13 cellular contexts compared by ENCODE assay signal in the genomic region with DNA sequence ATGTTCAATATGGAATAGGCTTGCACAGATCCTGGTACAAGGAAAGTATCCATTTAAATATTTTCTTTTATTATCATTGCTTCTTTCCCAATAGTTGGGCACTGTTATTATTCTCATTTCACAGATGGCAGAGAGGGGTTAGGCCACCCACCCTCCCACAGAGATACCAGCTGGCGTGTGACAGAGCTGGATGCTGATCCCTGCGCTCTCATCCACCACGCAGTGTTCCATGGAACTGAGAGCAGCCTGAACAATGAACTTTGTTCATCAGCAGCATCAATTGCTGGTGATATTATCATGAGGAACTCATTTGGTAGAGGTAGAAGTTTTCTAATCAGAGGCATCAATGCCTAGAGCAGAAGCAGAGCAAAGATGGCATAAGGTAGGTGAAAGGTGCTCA.
"Had no signal": no experiment of that assay in that cellular context is flagged by ENCODE, and none has a peak within 500 bp of the region (broad histone marks: within the 10 kb centered on the region; RNA-seq: fewer than 3 reads in every experiment).

No MANE protein-coding gene starts in this region.

- H3K9me3 ChIP-seq: body of pancreas, pancreas, stomach had no signal

- H3K36me3 ChIP-seq: pancreas, stomach had no signal

- ATAC-seq: activated CD8-positive, alpha-beta T cell treated with anti-CD3 and anti-CD28 coated beads, Interleukin-2, amount 10 ng/mL, durations not matched to agents 7 days and 5 days; body of pancreas; pancreas; T-helper 17 cell had no signal

- H3K4me3 ChIP-seq: body of pancreas, pancreas, stomach had no signal

- H3K4me1 ChIP-seq: body of pancreas, pancreas, stomach had no signal

- DNase-seq: activated CD4-positive, alpha-beta T cell treated with anti-CD3 and anti-CD28 coated beads for 48 hours; activated CD8-positive, alpha-beta memory T cell treated with anti-CD3 and anti-CD28 coated beads, Interleukin-2, amount 50 U/mL, for 4 hours; activated CD8-positive, alpha-beta T cell treated with anti-CD3 and anti-CD28 coated beads, Interleukin-2, amount 10 ng/mL, durations not matched to agents 7 days and 5 days; activated gamma-delta T cell; activated T-cell treated with anti-CD3 and anti-CD28 coated beads, Interleukin-2, amount 50 U/mL, for 48 hours; body of pancreas; effector memory CD4-positive, alpha-beta T cell; foreskin melanocyte; naive B cell; pancreas; stimulated activated CD4-positive, alpha-beta T cell treated with anti-CD3 and anti-CD28 coated beads, Interleukin-1b, Interleukin-23, amount 100 ng/mL, for 48 hours; stomach; T-helper 17 cell had no signal

- H3K27me3 ChIP-seq: body of pancreas, pancreas, stomach had no signal

- H3K27ac ChIP-seq: body of pancreas, pancreas, stomach had no signal
